Comparison of ENCODE assay signal across 21 cellular contexts in the genomic region with DNA sequence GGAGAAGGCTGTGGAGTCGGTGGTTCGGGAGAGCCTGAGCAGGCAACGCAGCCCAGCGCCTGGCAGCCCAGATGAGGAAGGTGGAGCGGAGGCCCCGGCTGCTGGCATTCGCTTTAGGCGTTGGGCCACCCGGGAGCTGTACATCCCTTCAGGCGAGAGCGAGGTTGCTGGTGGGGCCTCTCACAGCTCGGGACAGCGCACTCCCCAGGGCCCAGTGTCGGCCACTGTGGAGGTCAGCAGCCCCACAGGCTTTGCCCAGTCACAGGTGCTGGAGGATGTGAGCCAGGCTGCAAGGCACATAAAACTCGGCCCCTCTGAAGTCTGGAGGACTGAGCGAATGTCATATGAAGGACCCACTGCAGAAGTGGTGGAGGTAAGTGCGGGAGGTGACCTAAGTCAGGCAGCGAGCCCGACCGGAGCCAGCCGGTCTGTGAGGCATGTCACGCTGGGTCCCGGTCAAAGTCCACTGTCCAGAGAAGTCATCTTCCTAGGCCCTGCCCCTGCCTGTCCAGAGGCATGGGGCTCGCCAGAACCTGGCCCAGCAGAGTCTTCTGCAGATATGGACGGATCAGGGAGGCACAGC. TPM values are rescaled to one million over a fixed set of nuclear protein-coding genes. Genes with fewer than 3 reads are reported as not detected.
DNase-seq lines count a peak whose midpoint lies in the region; ATAC-seq, FAIRE-seq and TF ChIP-seq lines count a peak whose summit lies in the region.
"Had no signal": no experiment of that assay in that cellular context is flagged by ENCODE, and none has a peak within 500 bp of the region (broad histone marks: within the 10 kb centered on the region; RNA-seq: fewer than 3 reads in every experiment).

No MANE protein-coding gene starts in this region.

- intact Hi-C loops in heart left ventricle (cut with DNase I) (no loop called here), Right ventricle myocardium inferior (cut with DNase I) (no loop called here), kidney (cut with DNase I) (no loop called here), posterior vena cava (cut with DNase I) (loop anchor here in 1 of 2 donors (2.0 kb wide), 1 partner anchor 63 kb away; no protein-coding TSS in a partner anchor)

- DNase-seq in heart left ventricle: peak in 1 of 5 donors; percentile 20
- DNase-seq in Right ventricle myocardium inferior (ENCODE audit: missing footprints): no peak
- peak; percentile 66 for DNase-seq in kidney
- DNase-seq in posterior vena cava (ENCODE audit: low spot score): peak; percentile 58
- no peak for DNase-seq in NCI-H2171 (lab: John Stamatoyannopoulos, UW)
- no peak for DNase-seq in HAP-1 (ENCODE audit: low spot score in 2 of 2)
- DNase-seq: activated B cell treated with CpG ODN at 0.5 μM for 24 hours; activated CD4-positive, alpha-beta memory T cell treated with anti-CD3 and anti-CD28 coated beads for 36 hours; brain microvascular endothelial cell; COR-L47; GM23248; left cardiac atrium; NCI-H1417; NCI-H524; stimulated activated CD4-positive, alpha-beta T cell treated with anti-CD3 and anti-CD28 coated beads, Interleukin-12 subunit alpha, Interleukin-12 subunit beta, amount 100 ng/mL, for 4 hours; stimulated activated naive CD8-positive, alpha-beta T cell treated with anti-CD3 and anti-CD28 coated beads, Interleukin-15, amount 100 ng/mL, for 72 hours; T-helper 9 cell had no signal

- H3K9me3 ChIP-seq in heart left ventricle (no peaks in the 10 kb centered on the region), kidney (ENCODE audit: control insufficient read depth in 1 of 2, low read length in 2 of 2) (no peaks in the 10 kb centered on the region), HAP-1 (no peaks in the 10 kb centered on the region)
- H3K9me3 ChIP-seq: upper lobe of left lung had no signal

- H3K27me3 ChIP-seq in heart left ventricle (no peaks in the 10 kb centered on the region), HAP-1 (ENCODE audit: low read depth) (no peaks in the 10 kb centered on the region)
- H3K27me3 ChIP-seq: brain microvascular endothelial cell, upper lobe of left lung had no signal

- H3K27ac ChIP-seq in heart left ventricle (peak overlapping the region in 8 of 12 donors; percentile 9 to 98 (median 39)), kidney (ENCODE audit: low read depth in 2 of 2, low read length in 2 of 2) (no peak overlapping the region)
- H3K27ac ChIP-seq: brain microvascular endothelial cell, coronary artery, GM23248, upper lobe of left lung had no signal

- no peak for TF ChIP-seq POLR2A in heart left ventricle (IDR thresholded peaks at IDR 0.05)

- no peak for FAIRE-seq in kidney (lab: Jason Lieb, UNC)

- H3K36me3 ChIP-seq in heart left ventricle (peaks cover 0 to 77% (median 40%) of the 10 kb centered on the region in 9 donors), kidney (ENCODE audit: control insufficient read depth in 1 of 2, insufficient read depth in 2 of 2, low read length in 2 of 2) (peaks cover 0 to under 1% of the 10 kb centered on the region in 2 donors), HAP-1 (replicated peaks) (peaks cover 9% of the 10 kb centered on the region; the same call in 1 of the 2 replicates)

- peaks cover 0 to 57% (median 20%) of the 10 kb centered on the region in 12 donors for H3K4me1 ChIP-seq in heart left ventricle
- no peaks in the 10 kb centered on the region for H3K4me1 ChIP-seq in kidney (ENCODE audit: control insufficient read depth in 1 of 2, insufficient read depth in 1 of 2, low read depth in 1 of 2, low read length in 2 of 2)
- H3K4me1 ChIP-seq in HAP-1: no peaks in the 10 kb centered on the region

- H3K4me3 ChIP-seq in heart left ventricle: no peak overlapping the region
- H3K4me3 ChIP-seq in kidney (ENCODE audit: low read length in 2 of 2): no peak overlapping the region
- H3K4me3 ChIP-seq in HAP-1: no peak overlapping the region
- H3K4me3 ChIP-seq: coronary artery, GM23248, upper lobe of left lung had no signal

- in situ Hi-C loops in HAP-1 (cut with MboI; ENCODE audit: low sequenced_read_pairs): no loop called here

- 84 to 94% (median 88%) methylated on average over 20 to 25 of the region's 25 CpGs for WGBS in heart left ventricle, 4 donors

- no peak overlapping the region for H3K9ac ChIP-seq in kidney (ENCODE audit: low read length in 2 of 2)
- H3K9ac ChIP-seq: GM23248 had no signal

- TF ChIP-seq CTCF in heart left ventricle (IDR thresholded peaks at IDR 0.05) (no peak), kidney (IDR thresholded peaks at IDR 0.05; ENCODE audit: borderline replicate concordance, extremely low read depth, insufficient read depth) (no peak)

- ATAC-seq in heart left ventricle: peak in 3 of 4 donors; percentile 21 to 45 (median 28)
- ATAC-seq in Right ventricle myocardium inferior: no peak
- ATAC-seq in GM21390 (IDR thresholded peaks at IDR 0.05; ENCODE audit: unreplicated experiment): no peak
- ATAC-seq in HG02623 (IDR thresholded peaks at IDR 0.05; ENCODE audit: unreplicated experiment): no peak
- ATAC-seq: stimulated activated naive CD8-positive, alpha-beta T cell treated with anti-CD3 and anti-CD28 coated beads, Interleukin-15, amount 100 ng/mL, for 72 hours had no signal

RNA-seq across cellular contexts. Expression of a gene that starts 26.7 kb away (rescaled TPM):
- total RNA-seq in heart left ventricle: 100 to 1,000 TPM; 197 to 455 (median 311) TPM
- polyA plus RNA-seq in heart left ventricle: 100 to 1,000 TPM; 113 to 154 TPM
- 311 TPM for total RNA-seq in Right ventricle myocardium inferior
- 23.2 TPM for total RNA-seq in kidney
- 4.5 TPM for polyA plus RNA-seq in kidney (ENCODE audit: insufficient read depth, low read depth, low replicate concordance)
- 100 to 1,000 TPM; 447 to 863 TPM for total RNA-seq in posterior vena cava

Comparison
In these comparisons a context has a peak if more than half of its experiments do, and no peak if none do; other contexts are left out.
1. ATAC-seq: peak in heart left ventricle (3 of 4); none in Right ventricle myocardium inferior (single experiment), GM21390 (single experiment) and HG02623 (single experiment).
2. DNase-seq: peak in kidney (single experiment) and posterior vena cava (single experiment); none in Right ventricle myocardium inferior (single experiment), NCI-H2171 (single experiment) and HAP-1 (0 of 2).
3. H3K27ac ChIP-seq: peak in heart left ventricle (8 of 12); none in kidney (0 of 2).